Comparison of ENCODE assay signal across 1 cellular context in the genomic region with DNA sequence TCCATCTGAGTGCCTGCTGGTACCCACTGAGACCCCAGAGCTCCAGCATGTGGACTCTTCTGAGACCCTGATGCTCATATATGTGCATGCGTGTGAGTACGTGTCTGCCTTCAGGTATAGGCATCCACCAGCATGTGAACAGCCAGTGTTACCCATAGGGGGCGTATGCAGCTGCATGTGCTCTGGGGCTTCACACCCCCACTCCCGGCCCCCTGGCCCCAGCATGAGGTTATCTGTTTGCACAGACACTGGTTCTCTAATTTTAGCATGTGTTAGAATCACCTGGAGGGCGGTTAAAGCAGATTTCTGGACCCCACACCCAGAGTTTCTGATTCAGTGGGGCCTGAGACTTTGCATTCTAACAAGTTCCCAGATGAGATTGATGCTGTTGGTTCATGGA.
TF ChIP-seq lines count a peak whose summit lies in the region.

No MANE protein-coding gene starts in this region.

TF ChIP-seq in K562, 482 proteins besides CTCF, POLR2A, EP300 and RAD21 (continued from another document and continues in another):
- TF ChIP-seq, protein P1, sequence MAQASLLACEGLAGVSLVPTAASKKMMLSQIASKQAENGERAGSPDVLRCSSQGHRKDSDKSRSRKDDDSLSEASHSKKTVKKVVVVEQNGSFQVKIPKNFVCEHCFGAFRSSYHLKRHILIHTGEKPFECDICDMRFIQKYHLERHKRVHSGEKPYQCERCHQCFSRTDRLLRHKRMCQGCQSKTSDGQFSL (CRISPR knock-in tag; IDR thresholded peaks at IDR 0.05): peak; percentile 99
- TF ChIP-seq, protein P1 (tag; IDR thresholded peaks at IDR 0.05): peak in 1 of 2 experiments; percentile 94; a peak in 2 of 4 replicates
- TF ChIP-seq ZNF699 (CRISPR knock-in tag; IDR thresholded peaks at IDR 0.05; ENCODE audit: insufficient replicate concordance): no peak
- TF ChIP-seq, protein P2, sequence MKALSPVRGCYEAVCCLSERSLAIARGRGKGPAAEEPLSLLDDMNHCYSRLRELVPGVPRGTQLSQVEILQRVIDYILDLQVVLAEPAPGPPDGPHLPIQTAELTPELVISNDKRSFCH (CRISPR knock-in tag; IDR thresholded peaks at IDR 0.05): no peak
- TF ChIP-seq, protein P2 (tag; IDR thresholded peaks at IDR 0.05): 0 out of 2 replicates have a peak, but pooled peaks have one; percentile 49
- TF ChIP-seq, protein P3, sequence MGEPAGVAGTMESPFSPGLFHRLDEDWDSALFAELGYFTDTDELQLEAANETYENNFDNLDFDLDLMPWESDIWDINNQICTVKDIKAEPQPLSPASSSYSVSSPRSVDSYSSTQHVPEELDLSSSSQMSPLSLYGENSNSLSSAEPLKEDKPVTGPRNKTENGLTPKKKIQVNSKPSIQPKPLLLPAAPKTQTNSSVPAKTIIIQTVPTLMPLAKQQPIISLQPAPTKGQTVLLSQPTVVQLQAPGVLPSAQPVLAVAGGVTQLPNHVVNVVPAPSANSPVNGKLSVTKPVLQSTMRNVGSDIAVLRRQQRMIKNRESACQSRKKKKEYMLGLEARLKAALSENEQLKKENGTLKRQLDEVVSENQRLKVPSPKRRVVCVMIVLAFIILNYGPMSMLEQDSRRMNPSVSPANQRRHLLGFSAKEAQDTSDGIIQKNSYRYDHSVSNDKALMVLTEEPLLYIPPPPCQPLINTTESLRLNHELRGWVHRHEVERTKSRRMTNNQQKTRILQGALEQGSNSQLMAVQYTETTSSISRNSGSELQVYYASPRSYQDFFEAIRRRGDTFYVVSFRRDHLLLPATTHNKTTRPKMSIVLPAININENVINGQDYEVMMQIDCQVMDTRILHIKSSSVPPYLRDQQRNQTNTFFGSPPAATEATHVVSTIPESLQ (CRISPR knock-in tag; IDR thresholded peaks at IDR 0.05): no peak
- TF ChIP-seq ZNF780A (CRISPR knock-in tag; IDR thresholded peaks at IDR 0.05): no peak
- TF ChIP-seq DMBX1 (CRISPR knock-in tag; IDR thresholded peaks at IDR 0.05; ENCODE audit: borderline replicate concordance): no peak
- no peak for TF ChIP-seq ZNF445 (CRISPR knock-in tag; IDR thresholded peaks at IDR 0.05; ENCODE audit: low read depth)
- no peak for TF ChIP-seq NCOA1 (IDR thresholded peaks at IDR 0.05; ENCODE audit: low read depth)
- no peak for TF ChIP-seq NCOA6 (IDR thresholded peaks at IDR 0.05)
- peak; percentile 70 for TF ChIP-seq NCOR1 (IDR thresholded peaks at IDR 0.05)
- TF ChIP-seq ZNF507 (tag; conservative IDR thresholded peaks at IDR 0.05): no peak
- no peak for TF ChIP-seq ZNF354B (CRISPR knock-in tag; IDR thresholded peaks at IDR 0.05)
- TF ChIP-seq ZNF124 (CRISPR knock-in tag; IDR thresholded peaks at IDR 0.05): no peak
- no peak for TF ChIP-seq GATAD2A (IDR thresholded peaks at IDR 0.05)
- peak in 1 of 2 experiments; percentile 90; a peak in 1 of 3 replicates for TF ChIP-seq CBX3 (IDR thresholded peaks at IDR 0.05; ENCODE audit: borderline replicate concordance in 1 of 2, low read length in 2 of 2)
- no peak for TF ChIP-seq ARHGAP35 (IDR thresholded peaks at IDR 0.05; ENCODE audit: partially characterized antibody)
- no peak for TF ChIP-seq CBX8 (IDR thresholded peaks at IDR 0.05; ENCODE audit: borderline replicate concordance, extremely low read depth, low read depth, low read length, poor library complexity, severe bottlenecking)
- no peak for TF ChIP-seq MTA1 (IDR thresholded peaks at IDR 0.05; ENCODE audit: borderline replicate concordance)
- TF ChIP-seq RUNX1 (IDR thresholded peaks at IDR 0.05; ENCODE audit: low read depth): no peak
- peak; percentile 99 for TF ChIP-seq L3MBTL2 (IDR thresholded peaks at IDR 0.05)
- TF ChIP-seq MXI1 (IDR thresholded peaks at IDR 0.05; ENCODE audit: low read depth, low read length): no peak
- TF ChIP-seq PPARD (CRISPR knock-in tag; IDR thresholded peaks at IDR 0.05): no peak
- no peak for TF ChIP-seq KLF10 (CRISPR knock-in tag; IDR thresholded peaks at IDR 0.05)
- TF ChIP-seq, protein P4, sequence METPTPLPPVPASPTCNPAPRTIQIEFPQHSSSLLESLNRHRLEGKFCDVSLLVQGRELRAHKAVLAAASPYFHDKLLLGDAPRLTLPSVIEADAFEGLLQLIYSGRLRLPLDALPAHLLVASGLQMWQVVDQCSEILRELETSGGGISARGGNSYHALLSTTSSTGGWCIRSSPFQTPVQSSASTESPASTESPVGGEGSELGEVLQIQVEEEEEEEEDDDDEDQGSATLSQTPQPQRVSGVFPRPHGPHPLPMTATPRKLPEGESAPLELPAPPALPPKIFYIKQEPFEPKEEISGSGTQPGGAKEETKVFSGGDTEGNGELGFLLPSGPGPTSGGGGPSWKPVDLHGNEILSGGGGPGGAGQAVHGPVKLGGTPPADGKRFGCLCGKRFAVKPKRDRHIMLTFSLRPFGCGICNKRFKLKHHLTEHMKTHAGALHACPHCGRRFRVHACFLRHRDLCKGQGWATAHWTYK (CRISPR knock-in tag; IDR thresholded peaks at IDR 0.05): no peak
- no peak for TF ChIP-seq TEAD1 (CRISPR knock-in tag; IDR thresholded peaks at IDR 0.05)
- no peak for TF ChIP-seq ZNF175 (CRISPR knock-in tag; IDR thresholded peaks at IDR 0.05; ENCODE audit: low read depth)
- no peak for TF ChIP-seq RFX5 (IDR thresholded peaks at IDR 0.05; ENCODE audit: low read depth, low read length)
- no peak for TF ChIP-seq ZNF184 (CRISPR knock-in tag; IDR thresholded peaks at IDR 0.05)
- TF ChIP-seq KLF6 (CRISPR knock-in tag; IDR thresholded peaks at IDR 0.05; ENCODE audit: borderline replicate concordance): no peak
- TF ChIP-seq TBL1XR1 (IDR thresholded peaks at IDR 0.05; ENCODE audit: low read length in 2 of 2): peak in 1 of 2 experiments; percentile 74; a peak in 2 of 4 replicates
- TF ChIP-seq EHMT2 (IDR thresholded peaks at IDR 0.05): no peak
- no peak for TF ChIP-seq ETV5 (CRISPR knock-in tag; IDR thresholded peaks at IDR 0.05; ENCODE audit: low read depth)
- no peak for TF ChIP-seq ETV6 (IDR thresholded peaks at IDR 0.05; ENCODE audit: borderline replicate concordance in 1 of 2, low read depth in 2 of 2, low read length in 1 of 2)
- no peak for TF ChIP-seq ETV6 (CRISPR knock-in tag; IDR thresholded peaks at IDR 0.05; ENCODE audit: borderline replicate concordance)
- no peak for TF ChIP-seq SMARCB1 (IDR thresholded peaks at IDR 0.05; ENCODE audit: insufficient read length, low read depth)
- TF ChIP-seq ZNF830 (CRISPR knock-in tag; IDR thresholded peaks at IDR 0.05): no peak
- no peak for TF ChIP-seq MYBL2 (IDR thresholded peaks at IDR 0.05; ENCODE audit: low read depth)
- no peak for TF ChIP-seq MYBL2 (CRISPR knock-in tag; IDR thresholded peaks at IDR 0.05; ENCODE audit: borderline replicate concordance)
- TF ChIP-seq, protein P5, sequence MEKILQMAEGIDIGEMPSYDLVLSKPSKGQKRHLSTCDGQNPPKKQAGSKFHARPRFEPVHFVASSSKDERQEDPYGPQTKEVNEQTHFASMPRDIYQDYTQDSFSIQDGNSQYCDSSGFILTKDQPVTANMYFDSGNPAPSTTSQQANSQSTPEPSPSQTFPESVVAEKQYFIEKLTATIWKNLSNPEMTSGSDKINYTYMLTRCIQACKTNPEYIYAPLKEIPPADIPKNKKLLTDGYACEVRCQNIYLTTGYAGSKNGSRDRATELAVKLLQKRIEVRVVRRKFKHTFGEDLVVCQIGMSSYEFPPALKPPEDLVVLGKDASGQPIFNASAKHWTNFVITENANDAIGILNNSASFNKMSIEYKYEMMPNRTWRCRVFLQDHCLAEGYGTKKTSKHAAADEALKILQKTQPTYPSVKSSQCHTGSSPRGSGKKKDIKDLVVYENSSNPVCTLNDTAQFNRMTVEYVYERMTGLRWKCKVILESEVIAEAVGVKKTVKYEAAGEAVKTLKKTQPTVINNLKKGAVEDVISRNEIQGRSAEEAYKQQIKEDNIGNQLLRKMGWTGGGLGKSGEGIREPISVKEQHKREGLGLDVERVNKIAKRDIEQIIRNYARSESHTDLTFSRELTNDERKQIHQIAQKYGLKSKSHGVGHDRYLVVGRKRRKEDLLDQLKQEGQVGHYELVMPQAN (IDR thresholded peaks at IDR 0.05; ENCODE audit: borderline replicate concordance): no peak
- TF ChIP-seq ZNF431 (CRISPR knock-in tag; IDR thresholded peaks at IDR 0.05): no peak
- TF ChIP-seq HDAC2 (IDR thresholded peaks at IDR 0.05): no peak
- TF ChIP-seq, protein P6, sequence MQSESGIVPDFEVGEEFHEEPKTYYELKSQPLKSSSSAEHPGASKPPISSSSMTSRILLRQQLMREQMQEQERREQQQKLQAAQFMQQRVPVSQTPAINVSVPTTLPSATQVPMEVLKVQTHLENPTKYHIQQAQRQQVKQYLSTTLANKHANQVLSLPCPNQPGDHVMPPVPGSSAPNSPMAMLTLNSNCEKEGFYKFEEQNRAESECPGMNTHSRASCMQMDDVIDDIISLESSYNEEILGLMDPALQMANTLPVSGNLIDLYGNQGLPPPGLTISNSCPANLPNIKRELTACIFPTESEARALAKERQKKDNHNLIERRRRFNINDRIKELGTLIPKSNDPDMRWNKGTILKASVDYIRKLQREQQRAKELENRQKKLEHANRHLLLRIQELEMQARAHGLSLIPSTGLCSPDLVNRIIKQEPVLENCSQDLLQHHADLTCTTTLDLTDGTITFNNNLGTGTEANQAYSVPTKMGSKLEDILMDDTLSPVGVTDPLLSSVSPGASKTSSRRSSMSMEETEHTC (IDR thresholded peaks at IDR 0.05): no peak
- TF ChIP-seq FIP1L1 (IDR thresholded peaks at IDR 0.05; ENCODE audit: low read depth, low read length, poor library complexity, severe bottlenecking): no peak
- TF ChIP-seq E2F3 (CRISPR knock-in tag; IDR thresholded peaks at IDR 0.05): no peak
- TF ChIP-seq TCF3 (CRISPR knock-in tag; IDR thresholded peaks at IDR 0.05): peak; percentile 80
- TF ChIP-seq, protein P7, sequence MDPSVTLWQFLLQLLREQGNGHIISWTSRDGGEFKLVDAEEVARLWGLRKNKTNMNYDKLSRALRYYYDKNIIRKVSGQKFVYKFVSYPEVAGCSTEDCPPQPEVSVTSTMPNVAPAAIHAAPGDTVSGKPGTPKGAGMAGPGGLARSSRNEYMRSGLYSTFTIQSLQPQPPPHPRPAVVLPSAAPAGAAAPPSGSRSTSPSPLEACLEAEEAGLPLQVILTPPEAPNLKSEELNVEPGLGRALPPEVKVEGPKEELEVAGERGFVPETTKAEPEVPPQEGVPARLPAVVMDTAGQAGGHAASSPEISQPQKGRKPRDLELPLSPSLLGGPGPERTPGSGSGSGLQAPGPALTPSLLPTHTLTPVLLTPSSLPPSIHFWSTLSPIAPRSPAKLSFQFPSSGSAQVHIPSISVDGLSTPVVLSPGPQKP (CRISPR knock-in tag; IDR thresholded peaks at IDR 0.05): no peak
- TF ChIP-seq FOS (IDR thresholded peaks at IDR 0.05; ENCODE audit: extremely low read depth, insufficient read length): no peak
- TF ChIP-seq MECOM (CRISPR knock-in tag; IDR thresholded peaks at IDR 0.05): no peak; the same call in 1 of the 2 replicates
- peak; percentile 14; the same call in 1 of the 2 replicates for TF ChIP-seq STAT5A (IDR thresholded peaks at IDR 0.05; ENCODE audit: borderline replicate concordance, low read length)
- no peak for TF ChIP-seq ZNF217 (CRISPR knock-in tag; IDR thresholded peaks at IDR 0.05)
- no peak for TF ChIP-seq SP1 (CRISPR knock-in tag; IDR thresholded peaks at IDR 0.05)
- peak; percentile 46 to 89; a peak in 3 of 4 replicates for TF ChIP-seq MAZ (CRISPR knock-in tag; conservative IDR thresholded peaks at IDR 0.05 in 1 of 2, IDR thresholded peaks at IDR 0.05 in 1 of 2)
- TF ChIP-seq, protein P8, sequence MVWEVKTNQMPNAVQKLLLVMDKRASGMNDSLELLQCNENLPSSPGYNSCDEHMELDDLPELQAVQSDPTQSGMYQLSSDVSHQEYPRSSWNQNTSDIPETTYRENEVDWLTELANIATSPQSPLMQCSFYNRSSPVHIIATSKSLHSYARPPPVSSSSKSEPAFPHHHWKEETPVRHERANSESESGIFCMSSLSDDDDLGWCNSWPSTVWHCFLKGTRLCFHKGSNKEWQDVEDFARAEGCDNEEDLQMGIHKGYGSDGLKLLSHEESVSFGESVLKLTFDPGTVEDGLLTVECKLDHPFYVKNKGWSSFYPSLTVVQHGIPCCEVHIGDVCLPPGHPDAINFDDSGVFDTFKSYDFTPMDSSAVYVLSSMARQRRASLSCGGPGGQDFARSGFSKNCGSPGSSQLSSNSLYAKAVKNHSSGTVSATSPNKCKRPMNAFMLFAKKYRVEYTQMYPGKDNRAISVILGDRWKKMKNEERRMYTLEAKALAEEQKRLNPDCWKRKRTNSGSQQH (CRISPR knock-in tag; IDR thresholded peaks at IDR 0.05): no peak
- no peak for TF ChIP-seq ELF1 (tag; IDR thresholded peaks at IDR 0.05)
- no peak for TF ChIP-seq SIX5 (IDR thresholded peaks at IDR 0.05; ENCODE audit: borderline replicate concordance in 1 of 2, insufficient read depth in 1 of 2, low read depth in 1 of 2, low read length in 2 of 2)
- no peak for TF ChIP-seq KDM5B (IDR thresholded peaks at IDR 0.05; ENCODE audit: insufficient replicate concordance, low read depth, low read length)
- TF ChIP-seq SAP30 (IDR thresholded peaks at IDR 0.05; ENCODE audit: borderline replicate concordance, insufficient read depth, low read depth, low read length, poor library complexity, severe bottlenecking): no peak
- TF ChIP-seq JUN (IDR thresholded peaks at IDR 0.05; ENCODE audit: borderline replicate concordance, low read depth, low read length): peak; percentile 57; the same call in 1 of the 2 replicates
- no peak for TF ChIP-seq JUN (CRISPR knock-in tag; IDR thresholded peaks at IDR 0.05; ENCODE audit: borderline replicate concordance)
- TF ChIP-seq CXXC5 (CRISPR knock-in tag; IDR thresholded peaks at IDR 0.05): 0 out of 2 replicates have a peak, but pooled peaks have one; percentile 50
- TF ChIP-seq SREBF2 (CRISPR knock-in tag; IDR thresholded peaks at IDR 0.05): no peak
- TF ChIP-seq, protein P9, sequence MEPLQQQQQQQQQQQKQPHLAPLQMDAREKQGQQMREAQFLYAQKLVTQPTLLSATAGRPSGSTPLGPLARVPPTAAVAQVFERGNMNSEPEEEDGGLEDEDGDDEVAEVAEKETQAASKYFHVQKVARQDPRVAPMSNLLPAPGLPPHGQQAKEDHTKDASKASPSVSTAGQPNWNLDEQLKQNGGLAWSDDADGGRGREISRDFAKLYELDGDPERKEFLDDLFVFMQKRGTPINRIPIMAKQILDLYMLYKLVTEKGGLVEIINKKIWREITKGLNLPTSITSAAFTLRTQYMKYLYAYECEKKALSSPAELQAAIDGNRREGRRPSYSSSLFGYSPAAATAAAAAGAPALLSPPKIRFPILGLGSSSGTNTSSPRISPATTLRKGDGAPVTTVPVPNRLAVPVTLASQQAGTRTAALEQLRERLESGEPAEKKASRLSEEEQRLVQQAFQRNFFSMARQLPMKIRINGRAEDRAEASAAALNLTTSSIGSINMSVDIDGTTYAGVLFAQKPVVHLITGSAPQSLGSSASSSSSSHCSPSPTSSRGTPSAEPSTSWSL (CRISPR knock-in tag; IDR thresholded peaks at IDR 0.05; ENCODE audit: borderline replicate concordance): no peak
- TF ChIP-seq SRSF1 (IDR thresholded peaks at IDR 0.05; ENCODE audit: low read depth, low read length): no peak
- 0 out of 2 replicates have a peak, but pooled peaks have one; percentile 9 for TF ChIP-seq NFE2 (IDR thresholded peaks at IDR 0.05; ENCODE audit: low read depth)
- TF ChIP-seq RFX1 (IDR thresholded peaks at IDR 0.05): no peak
- TF ChIP-seq ZNF146 (CRISPR knock-in tag; IDR thresholded peaks at IDR 0.05; ENCODE audit: unreplicated experiment): no peak
